23 cellular contexts compared by ENCODE assay signal in the genomic region with DNA sequence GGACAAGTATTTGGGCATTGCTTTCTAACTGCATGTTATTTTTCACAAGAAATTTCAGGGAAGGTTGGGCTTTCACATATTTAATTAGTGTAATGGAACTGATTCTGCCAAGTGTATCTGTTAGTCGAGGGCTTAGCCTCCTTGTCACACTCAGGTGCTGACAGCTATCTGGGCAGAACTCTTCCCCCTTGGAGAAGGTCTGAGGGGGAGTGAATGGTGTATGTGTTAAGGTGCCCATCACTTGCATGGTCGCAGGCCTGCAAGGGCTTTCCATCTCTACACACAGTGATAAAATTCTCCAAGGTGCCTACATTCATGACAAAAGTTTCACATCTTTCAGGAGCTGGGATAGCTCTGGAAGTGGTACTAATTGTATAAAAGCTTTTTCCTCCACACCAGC.
DNase-seq lines count a peak whose midpoint lies in the region; ATAC-seq, FAIRE-seq and TF ChIP-seq lines count a peak whose summit lies in the region.
"Had no signal": no experiment of that assay in that cellular context is flagged by ENCODE, and none has a peak within 500 bp of the region (broad histone marks: within the 10 kb centered on the region; RNA-seq: fewer than 3 reads in every experiment).

No MANE protein-coding gene starts in this region.

- peak; percentile 73 for ATAC-seq in Right ventricle myocardium inferior
- ATAC-seq: activated naive CD4-positive, alpha-beta T cell treated with anti-CD3 and anti-CD28 coated beads, Interleukin-2, amount 50 U/mL, for 72 hours had no signal

- H3K4me1 ChIP-seq in adrenal gland (replicated peaks in 1 of 2) (peaks cover 39 to 78% of the 10 kb centered on the region in 2 donors), trophoblast cell (ENCODE audit: control insufficient read depth in 1 of 2, insufficient read depth in 2 of 2, low read length in 2 of 2) (no peaks in the 10 kb centered on the region)
- H3K4me1 ChIP-seq: uterus had no signal

- no peak overlapping the region for H2BK5ac ChIP-seq in trophoblast cell (ENCODE audit: low read depth, low read length, poor library complexity)

- TF ChIP-seq CTCF in adrenal gland (IDR thresholded peaks at IDR 0.05): no peak

- no peak overlapping the region for H4K91ac ChIP-seq in trophoblast cell (ENCODE audit: low read depth, low read length)

- H2BK120ac ChIP-seq in trophoblast cell (ENCODE audit: insufficient read depth, low read length, poor library complexity): no peak overlapping the region

- no peaks in the 10 kb centered on the region for H3K79me1 ChIP-seq in trophoblast cell (ENCODE audit: low read length)

- no peaks in the 10 kb centered on the region for H3K79me2 ChIP-seq in trophoblast cell (ENCODE audit: control insufficient read depth, insufficient read depth, low read length, poor library complexity)

- no peak overlapping the region for H4K8ac ChIP-seq in trophoblast cell (ENCODE audit: low read depth, low read length)

- DNase-seq in Right ventricle myocardium inferior (ENCODE audit: missing footprints) (no peak), cardiac septum (ENCODE audit: low spot score) (no peak), GM19239 (ENCODE audit: insufficient read length, low spot score) (no peak), adrenal gland (no peak), trophoblast cell (no peak), anterior cingulate cortex (lab: John Stamatoyannopoulos, UW) (no peak), GDM1 (lab: John Stamatoyannopoulos, UW) (no peak), ureter (ENCODE audit: low spot score) (no peak)
- DNase-seq: activated B cell treated with CpG ODN at 0.5 μM for 24 hours; activated CD8-positive, alpha-beta memory T cell treated with anti-CD3 and anti-CD28 coated beads for 24 hours; dermis blood vessel endothelial cell; MM.1S; NCI-H1417 treated with DMSO at 0.1 percent for 48 hours; NCI-H774; nucleus accumbens; OCI-M1; SHP77; stimulated activated CD4-positive, alpha-beta T cell treated with anti-CD3 and anti-CD28 coated beads, Interleukin-2, amount 100 ng/mL, for 24 hours; uterus had no signal

- no peak overlapping the region for H3K4me3 ChIP-seq in adrenal gland
- no peak overlapping the region for H3K4me3 ChIP-seq in trophoblast cell (ENCODE audit: low read depth, low read length)
- H3K4me3 ChIP-seq: BLaER1, smooth muscle cell, suprapubic skin, uterus had no signal

- intact Hi-C loops in Right ventricle myocardium inferior (cut with DNase I): loop anchor here (5.0 kb wide), 1 partner anchor 34 kb away; no protein-coding TSS in a partner anchor
- intact Hi-C loops in cardiac septum (cut with DNase I): no loop called here
- intact Hi-C loops in adrenal gland (cut with DNase I): no loop called here

- H4K12ac ChIP-seq in trophoblast cell (ENCODE audit: low read depth, low read length): no peak overlapping the region

- no peak overlapping the region for H3K4me2 ChIP-seq in trophoblast cell (ENCODE audit: low read length)
- H3K4me2 ChIP-seq: BLaER1 had no signal

- H3K36me3 ChIP-seq in adrenal gland (replicated peaks in 1 of 2): peaks cover 0 to 3% of the 10 kb centered on the region in 2 donors
- H3K36me3 ChIP-seq in trophoblast cell (ENCODE audit: control insufficient read depth in 1 of 2, insufficient read depth in 2 of 2, low read length in 2 of 2): no peaks in the 10 kb centered on the region
- H3K36me3 ChIP-seq: BLaER1, suprapubic skin, uterus had no signal

- H2AK5ac ChIP-seq in trophoblast cell (ENCODE audit: low read length): no peak overlapping the region

- H3K27me3 ChIP-seq in adrenal gland (no peaks in the 10 kb centered on the region), trophoblast cell (ENCODE audit: insufficient read depth, low read length) (no peaks in the 10 kb centered on the region)
- H3K27me3 ChIP-seq: BLaER1, suprapubic skin, uterus had no signal

- TF ChIP-seq POLR2A in adrenal gland (IDR thresholded peaks at IDR 0.05): no peak

- H2BK12ac ChIP-seq in trophoblast cell (ENCODE audit: low read length): no peak overlapping the region

- WGBS in adrenal gland, 4 donors: 36 to 67% (median 51%) methylated on average over 2 of the region's 2 CpGs
- no CpG with 5 or more reads among the region's 2 CpGs for WGBS in trophoblast cell (ENCODE audit: extremely low coverage, insufficient coverage, insufficient read length)

- H3K18ac ChIP-seq in trophoblast cell (ENCODE audit: low read length): no peak overlapping the region

- H3K23ac ChIP-seq in trophoblast cell (ENCODE audit: low read length): no peak overlapping the region

- no peak overlapping the region for H3K4ac ChIP-seq in trophoblast cell (ENCODE audit: low read depth, low read length)

- no peak overlapping the region for H3K14ac ChIP-seq in trophoblast cell (ENCODE audit: low read length)

- H2AFZ ChIP-seq in trophoblast cell (ENCODE audit: insufficient read depth, low read length, poor library complexity): no peak overlapping the region

- H3K27ac ChIP-seq in adrenal gland (peak overlapping the region in 3 of 5 donors; percentile 2 to 79 (median 71)), trophoblast cell (ENCODE audit: low read depth, low read length) (no peak overlapping the region)
- H3K27ac ChIP-seq: BLaER1, suprapubic skin had no signal

- no peaks in the 10 kb centered on the region for H3K9me3 ChIP-seq in adrenal gland (replicated peaks in 1 of 3)
- H3K9me3 ChIP-seq in trophoblast cell (ENCODE audit: insufficient read depth, low read depth, low read length): no peaks in the 10 kb centered on the region
- H3K9me3 ChIP-seq: BLaER1, suprapubic skin, uterus had no signal

- peak overlapping the region; percentile 52 for H3K9ac ChIP-seq in trophoblast cell (ENCODE audit: low read length)
- H3K9ac ChIP-seq: BLaER1 had no signal

- peak; percentile 26 for FAIRE-seq in GM19239 (lab: Jason Lieb, UNC)
